In genomic region chr17:18318771-18319450, GRCh38 we compare ENCODE assay signal across 9 cellular contexts. TPM values are rescaled to one million over a fixed set of nuclear protein-coding genes. Genes with fewer than 3 reads are reported as not detected.
DNase-seq lines count a peak whose midpoint lies in the region; ATAC-seq, FAIRE-seq and TF ChIP-seq lines count a peak whose summit lies in the region.
"Had no signal": no experiment of that assay in that cellular context is flagged by ENCODE, and none has a peak within 500 bp of the region (broad histone marks: within the 10 kb centered on the region; RNA-seq: fewer than 3 reads in every experiment).

No MANE protein-coding gene starts in this region.

- H3K4me1 ChIP-seq in GM12878 (ENCODE audit: control insufficient read depth, insufficient read depth, low read length) (peaks cover 22% of the 10 kb centered on the region), neural progenitor cell (peaks cover 6% of the 10 kb centered on the region)

- no peak for FAIRE-seq in GM12878 (lab: Jason Lieb, UNC)

- TF ChIP-seq RAD21 in GM12878 (IDR thresholded peaks at IDR 0.05; ENCODE audit: insufficient read depth, low read depth, low read length) = no peak

- H3K36me3 ChIP-seq in GM12878 (ENCODE audit: control insufficient read depth in 2 of 2, insufficient read depth in 2 of 2, low read length in 1 of 2) (peaks cover 2 to 9% of the 10 kb centered on the region in 2 experiments; a peak in 2 of 4 replicates), neural progenitor cell (no peaks in the 10 kb centered on the region)

- H3K9me3 ChIP-seq in GM12878 (replicated peaks; ENCODE audit: control insufficient read depth, insufficient read depth, low read length) = no peaks in the 10 kb centered on the region
- H3K9me3 ChIP-seq in neural progenitor cell (ENCODE audit: low read depth) = no peaks in the 10 kb centered on the region

- H4K20me1 ChIP-seq in GM12878 (ENCODE audit: control insufficient read depth, insufficient read depth) = peaks cover 8% of the 10 kb centered on the region; the same call in 1 of the 2 replicates
- peaks cover 28% of the 10 kb centered on the region for H4K20me1 ChIP-seq in neural progenitor cell (ENCODE audit: low read depth)

- intact Hi-C loops in GM12878 (cut with micrococcal nuclease; ENCODE audit: unreplicated experiment) = loop anchor here (5.0 kb wide), 1 partner anchor 137 kb away; the partner anchor contains the start of gene ALKBH5

- H3K79me2 ChIP-seq in GM12878 (ENCODE audit: control insufficient read depth, insufficient read depth, low read length) (peaks cover 48% of the 10 kb centered on the region), neural progenitor cell (ENCODE audit: low read depth) (peaks cover 54% of the 10 kb centered on the region)

- no peak for TF ChIP-seq EP300 in GM12878 (IDR thresholded peaks at IDR 0.05; ENCODE audit: borderline replicate concordance in 1 of 2, control insufficient read depth in 1 of 2, low read depth in 2 of 2, low read length in 2 of 2)

- H3K4me3 Mint-ChIP-seq in HFFc6 = peak overlapping the region; percentile 40
- peak overlapping the region; percentile 13 for H3K4me3 Mint-ChIP-seq in neural progenitor cell

- no peak for TF ChIP-seq POLR2A in GM12878 (IDR thresholded peaks at IDR 0.05; ENCODE audit: low read depth, low read length)

- ATAC-seq in GM12878 (no peak), HG03439 (IDR thresholded peaks at IDR 0.05; ENCODE audit: unreplicated experiment) (no peak)

- H3K36me3 Mint-ChIP-seq in HFFc6 (ENCODE audit: low read depth) (peaks cover 21% of the 10 kb centered on the region), neural progenitor cell (peaks cover 3% of the 10 kb centered on the region)

- peak overlapping the region; percentile 67 for H3K4me2 ChIP-seq in GM12878 (ENCODE audit: control insufficient read depth, insufficient read depth)
- no peak overlapping the region for H3K4me2 ChIP-seq in neural progenitor cell

- POLR2A ChIA-PET in GM12878 (lab: Charles Lee) = interaction anchor here (0.6 kb wide), 1 partner anchor 9 kb away, joined by 3 read pairs; no protein-coding TSS in a partner anchor

- peaks cover 6% of the 10 kb centered on the region for H3F3A ChIP-seq in neural progenitor cell (ENCODE audit: low read depth)

- 90% methylated on average over 18 of the region's 18 CpGs for WGBS in GM12878 (ENCODE audit: insufficient coverage, insufficient replicate concordance, low lambda C conversion rate, missing lambda C conversion rate)

- H2AFZ ChIP-seq in GM12878 (ENCODE audit: control insufficient read depth, low read depth, low read length) (no peak overlapping the region), neural progenitor cell (replicated peaks) (no peak overlapping the region)

- no peak overlapping the region for H3K9ac ChIP-seq in GM12878 (ENCODE audit: control insufficient read depth, insufficient read depth, low read length)
- peak overlapping the region; percentile 5 for H3K9ac ChIP-seq in neural progenitor cell

- H3K4me3 ChIP-seq in GM12878 = no peak overlapping the region; the same call in 1 of the 2 replicates
- no peak overlapping the region for H3K4me3 ChIP-seq in neural progenitor cell

- TF ChIP-seq CTCF in HFFc6 (IDR thresholded peaks at IDR 0.05) (no peak), GM12878 (IDR thresholded peaks at IDR 0.05 in 2 of 3, conservative IDR thresholded peaks at IDR 0.05 in 1 of 3; ENCODE audit: control insufficient read depth in 2 of 3, extremely low read depth in 1 of 3, insufficient read depth in 1 of 3, low read depth in 3 of 3, low read length in 3 of 3) (no peak), neural progenitor cell (IDR thresholded peaks at IDR 0.05) (no peak), GM10266 (IDR thresholded peaks at IDR 0.05; ENCODE audit: control insufficient read depth, insufficient read depth, low read depth, missing control alignments) (no peak), GM13976 (IDR thresholded peaks at IDR 0.05; ENCODE audit: borderline replicate concordance, control extremely low read depth, extremely low read depth, insufficient read depth, missing control alignments) (no peak)

- H3K27ac ChIP-seq in GM12878 (ENCODE audit: control insufficient read depth, insufficient read depth) (no peak overlapping the region), neural progenitor cell (no peak overlapping the region)

- BruUV-seq in GM12878 (replicated peaks; lab: Mats Ljungman, UMichigan) = no TSS peak

- RAD21 ChIA-PET in GM12878 (lab: Charles Lee; ENCODE audit: unreplicated experiment) = no interaction called here

- H3K27me3 Mint-ChIP-seq in HFFc6 (ENCODE audit: insufficient read depth) = no peaks in the 10 kb centered on the region; the same call in 1 of the 2 replicates
- peaks cover 3% of the 10 kb centered on the region for H3K27me3 Mint-ChIP-seq in neural progenitor cell (ENCODE audit: insufficient read depth, low read depth)

- SMC1A ChIA-PET in GM12878 (lab: Charles Lee; ENCODE audit: uncharacterized antibody, unreplicated experiment) = interaction anchor here (0.9 kb wide), 1 partner anchor 9 kb away, joined by 3 read pairs; no protein-coding TSS in a partner anchor

- H3K4me1 Mint-ChIP-seq in HFFc6 (ENCODE audit: low read depth) (peaks cover 49% of the 10 kb centered on the region), neural progenitor cell (peaks cover 28% of the 10 kb centered on the region)

- CTCF ChIA-PET in GM12878 (lab: Yijun Ruan, JAX) = no interaction called here

- H3K27me3 ChIP-seq in GM12878 (replicated peaks in 1 of 2; ENCODE audit: control insufficient read depth in 2 of 2, insufficient read depth in 2 of 2, low read length in 1 of 2) (no peaks in the 10 kb centered on the region), neural progenitor cell (no peaks in the 10 kb centered on the region)

- no peaks in the 10 kb centered on the region for H3K9me3 Mint-ChIP-seq in HFFc6
- no peaks in the 10 kb centered on the region for H3K9me3 Mint-ChIP-seq in neural progenitor cell

- DNase-seq in HFFc6 (no peak), GM12878 (ENCODE audit: low read depth, low spot score) (no peak), neural progenitor cell (ENCODE audit: low spot score) (no peak), GM10266 (ENCODE audit: extremely low spot score) (no peak), GM13976 (ENCODE audit: low spot score) (no peak)
- DNase-seq: activated T-cell treated with anti-CD3 and anti-CD28 coated beads, Interleukin-2, amount 50 U/mL, for 48 hours; NCI-H345; trophoblast cell had no signal

- in situ Hi-C loops in GM12878 (cut with MboI) (no loop called here), GM13976 (cut with MboI; ENCODE audit: low sequenced_read_pairs, unreplicated experiment) (no loop called here)

- H3K27ac Mint-ChIP-seq in HFFc6 (peak overlapping the region; percentile 16; the same call in 1 of the 2 replicates), neural progenitor cell (no peak overlapping the region)

RNA-seq across cellular contexts. Expression of gene SMCR8, which starts 3.8 kb away (rescaled TPM):
- total RNA-seq in HFFc6 (2021; fragmentation: NEBNext Ultra II Directional; extraction: Animal tissue kit (Norgen Biotek cat#: 25700)) = 10 to 100 TPM; 13.9 to 16.9 (median 15.5) TPM
- total RNA-seq in GM12878 (2013; cell fraction: nucleolus; rRNA removed) = 18.5 and 19.9 TPM in 2 replicates
- 10.4 and 11.6 TPM in 2 replicates for total RNA-seq in GM12878 (2014; rRNA removed)
- total RNA-seq in GM12878 (2014; rRNA removed; fragmentation: Illumina TruSeq; extraction: Trizol) = 9.6 and 10.9 TPM in 2 replicates
- 14.6 and 16.4 TPM in 2 replicates for total RNA-seq in GM12878 (2021)
- 7.6 TPM for polyA plus RNA-seq in GM12878 (2011; ENCODE audit: low read depth)
- polyA plus RNA-seq in GM12878 (2011; rRNA removed) = 5.3 and 6.4 TPM in 2 replicates
- polyA plus RNA-seq in GM12878 (2011; cell fraction: cytosol; rRNA removed) = 7.0 and 7.7 TPM in 2 replicates
- 8.9 and 10.0 TPM in 2 replicates for polyA plus RNA-seq in GM12878 (2011; cell fraction: nucleus; rRNA removed)
- 10.2 and 10.3 TPM in 2 replicates for polyA plus RNA-seq in GM12878 (2012)
- polyA plus RNA-seq in GM12878 (2014; fragmentation: Illumina TruSeq; extraction: Trizol) = 12.1 and 13.4 TPM in 2 replicates
- polyA plus RNA-seq in GM12878 (2014; fragmentation: Nextera tagmentation; extraction: Ambion mirVana) = under 1 TPM; 0.52 to 0.77 TPM
- 9.7 and 9.9 TPM in 2 replicates for polyA plus RNA-seq in GM12878 (2014; rRNA removed)
- polyA plus RNA-seq in GM12878 (2016; fragmentation: Nextera tagmentation; extraction: Ambion mirVana) = 1 to 10 TPM; 4.5 to 4.7 TPM
- 10.2 and 14.8 TPM in 2 replicates for polyA minus RNA-seq in GM12878 (2011; rRNA and poly(A)+ RNA removed)
- 5.1 TPM in 2 replicates for polyA minus RNA-seq in GM12878 (2011; cell fraction: cytosol; rRNA and poly(A)+ RNA removed)
- 8.0 and 12.5 TPM in 2 replicates for polyA minus RNA-seq in GM12878 (2011; cell fraction: nucleus; rRNA and poly(A)+ RNA removed)
- total RNA-seq in neural progenitor cell (ENCODE audit: low replicate concordance) = 8.9 and 11.9 TPM in 2 replicates

RNA-seq across cellular contexts. Expression of gene TOP3A, which starts 4.1 kb away (rescaled TPM):
- total RNA-seq in HFFc6 (2021; fragmentation: NEBNext Ultra II Directional; extraction: Animal tissue kit (Norgen Biotek cat#: 25700)) = 10 to 100 TPM; 23.0 to 26.4 (median 24.0) TPM
- 164 and 173 TPM in 2 replicates for total RNA-seq in GM12878 (2013; cell fraction: nucleolus; rRNA removed)
- 32.8 and 39.5 TPM in 2 replicates for total RNA-seq in GM12878 (2014; rRNA removed)
- total RNA-seq in GM12878 (2014; rRNA removed; fragmentation: Illumina TruSeq; extraction: Trizol) = 31.3 and 33.6 TPM in 2 replicates
- total RNA-seq in GM12878 (2021) = 50.0 and 51.9 TPM in 2 replicates
- 21.7 TPM for polyA plus RNA-seq in GM12878 (2011; ENCODE audit: low read depth)
- 21.6 and 25.3 TPM in 2 replicates for polyA plus RNA-seq in GM12878 (2011; rRNA removed)
- 19.3 and 20.7 TPM in 2 replicates for polyA plus RNA-seq in GM12878 (2011; cell fraction: cytosol; rRNA removed)
- 38.3 and 45.7 TPM in 2 replicates for polyA plus RNA-seq in GM12878 (2011; cell fraction: nucleus; rRNA removed)
- 21.7 and 22.5 TPM in 2 replicates for polyA plus RNA-seq in GM12878 (2012)
- polyA plus RNA-seq in GM12878 (2014; fragmentation: Illumina TruSeq; extraction: Trizol) = 22.8 and 30.8 TPM in 2 replicates
- polyA plus RNA-seq in GM12878 (2014; fragmentation: Nextera tagmentation; extraction: Ambion mirVana) = 10 to 100 TPM in 1 of 2 experiments, 1 to 10 TPM in 1; 4.2 to 11.5 TPM
- 30.0 and 30.2 TPM in 2 replicates for polyA plus RNA-seq in GM12878 (2014; rRNA removed)
- 10 to 100 TPM; 35.3 to 39.4 TPM for polyA plus RNA-seq in GM12878 (2016; fragmentation: Nextera tagmentation; extraction: Ambion mirVana)
- 46.9 and 51.2 TPM in 2 replicates for polyA minus RNA-seq in GM12878 (2011; rRNA and poly(A)+ RNA removed)
- 11.1 and 19.5 TPM in 2 replicates for polyA minus RNA-seq in GM12878 (2011; cell fraction: cytosol; rRNA and poly(A)+ RNA removed)
- 39.4 and 60.5 TPM in 2 replicates for polyA minus RNA-seq in GM12878 (2011; cell fraction: nucleus; rRNA and poly(A)+ RNA removed)
- 49.2 and 67.8 TPM in 2 replicates for total RNA-seq in neural progenitor cell (ENCODE audit: low replicate concordance)

RNA-seq across cellular contexts. Expression of gene SHMT1, which starts 44.4 kb away (rescaled TPM):
- total RNA-seq in HFFc6 (2021; fragmentation: NEBNext Ultra II Directional; extraction: Animal tissue kit (Norgen Biotek cat#: 25700)) = 10 to 100 TPM in 5 of 6 experiments, 1 to 10 TPM in 1; 7.9 to 18.5 (median 16.2) TPM
- 29.6 and 32.0 TPM in 2 replicates for total RNA-seq in GM12878 (2013; cell fraction: nucleolus; rRNA removed)
- total RNA-seq in GM12878 (2014; rRNA removed) (36.6 and 38.8 TPM in 2 replicates), GM12878 (2014; rRNA removed; fragmentation: Illumina TruSeq; extraction: Trizol) (23.5 and 27.2 TPM in 2 replicates), GM12878 (2021) (34.9 and 38.0 TPM in 2 replicates), neural progenitor cell (ENCODE audit: low replicate concordance) (26.3 and 38.5 TPM in 2 replicates)
- polyA plus RNA-seq in GM12878 (2011; ENCODE audit: low read depth) = 10.1 TPM
- polyA plus RNA-seq in GM12878 (2011; rRNA removed) (14.6 and 21.7 TPM in 2 replicates), GM12878 (2014; fragmentation: Illumina TruSeq; extraction: Trizol) (21.9 and 31.3 TPM in 2 replicates), GM12878 (2014; fragmentation: Nextera tagmentation; extraction: Ambion mirVana) (1 to 10 TPM; 5.2 to 7.5 TPM), GM12878 (2014; rRNA removed) (38.0 and 39.6 TPM in 2 replicates), GM12878 (2016; fragmentation: Nextera tagmentation; extraction: Ambion mirVana) (10 to 100 TPM; 59.7 to 60.1 TPM)
- polyA plus RNA-seq in GM12878 (2011; cell fraction: cytosol; rRNA removed) = 26.3 and 29.8 TPM in 2 replicates
- 27.3 and 41.9 TPM in 2 replicates for polyA plus RNA-seq in GM12878 (2011; cell fraction: nucleus; rRNA removed)
- 16.7 and 18.9 TPM in 2 replicates for polyA plus RNA-seq in GM12878 (2012)
- 16.3 and 23.0 TPM in 2 replicates for polyA minus RNA-seq in GM12878 (2011; rRNA and poly(A)+ RNA removed)
- 10.0 and 12.3 TPM in 2 replicates for polyA minus RNA-seq in GM12878 (2011; cell fraction: cytosol; rRNA and poly(A)+ RNA removed)
- 9.3 and 23.3 TPM in 2 replicates for polyA minus RNA-seq in GM12878 (2011; cell fraction: nucleus; rRNA and poly(A)+ RNA removed)

RNA-seq across cellular contexts. Expression of gene MIEF2, which starts 58.4 kb away (rescaled TPM):
- total RNA-seq in HFFc6 (2021; fragmentation: NEBNext Ultra II Directional; extraction: Animal tissue kit (Norgen Biotek cat#: 25700)) = 10 to 100 TPM; 13.3 to 19.9 (median 16.6) TPM
- 27.7 and 31.4 TPM in 2 replicates for total RNA-seq in GM12878 (2013; cell fraction: nucleolus; rRNA removed)
- total RNA-seq in GM12878 (2014; rRNA removed) (6.6 and 7.3 TPM in 2 replicates), GM12878 (2014; rRNA removed; fragmentation: Illumina TruSeq; extraction: Trizol) (1.6 and 1.7 TPM in 2 replicates), GM12878 (2021) (8.3 and 8.4 TPM in 2 replicates), neural progenitor cell (ENCODE audit: low replicate concordance) (8.1 and 23.2 TPM in 2 replicates)
- 1.2 TPM for polyA plus RNA-seq in GM12878 (2011; ENCODE audit: low read depth)
- polyA plus RNA-seq in GM12878 (2011; rRNA removed) (2.3 and 3.9 TPM in 2 replicates), GM12878 (2014; fragmentation: Illumina TruSeq; extraction: Trizol) (0.35 and 1.4 TPM in 2 replicates), GM12878 (2014; fragmentation: Nextera tagmentation; extraction: Ambion mirVana) (under 1 TPM; 0.16 to 0.42 TPM), GM12878 (2014; rRNA removed) (4.2 and 6.1 TPM in 2 replicates), GM12878 (2016; fragmentation: Nextera tagmentation; extraction: Ambion mirVana) (1 to 10 TPM; 7.1 to 9.2 TPM)
- 9.7 and 10.0 TPM in 2 replicates for polyA plus RNA-seq in GM12878 (2011; cell fraction: cytosol; rRNA removed)
- 24.2 and 29.4 TPM in 2 replicates for polyA plus RNA-seq in GM12878 (2011; cell fraction: nucleus; rRNA removed)
- polyA plus RNA-seq in GM12878 (2012) = 6.0 and 9.4 TPM in 2 replicates
- polyA minus RNA-seq in GM12878 (2011; rRNA and poly(A)+ RNA removed) = 7.0 and 15.9 TPM in 2 replicates
- polyA minus RNA-seq in GM12878 (2011; cell fraction: cytosol; rRNA and poly(A)+ RNA removed) = 3.1 and 3.6 TPM in 2 replicates
- polyA minus RNA-seq in GM12878 (2011; cell fraction: nucleus; rRNA and poly(A)+ RNA removed) = 15.2 and 20.4 TPM in 2 replicates

RNA-seq across cellular contexts. Expression of gene EVPLL, which starts 58.7 kb away (rescaled TPM):
- total RNA-seq in HFFc6 (2021; fragmentation: NEBNext Ultra II Directional; extraction: Animal tissue kit (Norgen Biotek cat#: 25700)) = not detected
- not detected in 2 replicates for total RNA-seq in GM12878 (2013; cell fraction: nucleolus; rRNA removed)
- not detected in 2 replicates for total RNA-seq in GM12878 (2014; rRNA removed)
- total RNA-seq in GM12878 (2014; rRNA removed; fragmentation: Illumina TruSeq; extraction: Trizol) = not detected in 2 replicates
- not detected in 2 replicates for total RNA-seq in GM12878 (2021)
- not detected for polyA plus RNA-seq in GM12878 (2011; ENCODE audit: low read depth)
- polyA plus RNA-seq in GM12878 (2011; rRNA removed) = not detected in 2 replicates
- polyA plus RNA-seq in GM12878 (2011; cell fraction: cytosol; rRNA removed) = not detected in 2 replicates
- polyA plus RNA-seq in GM12878 (2011; cell fraction: nucleus; rRNA removed) = not detected in 2 replicates
- polyA plus RNA-seq in GM12878 (2012) = not detected in 2 replicates
- polyA plus RNA-seq in GM12878 (2014; fragmentation: Illumina TruSeq; extraction: Trizol) = not detected in 2 replicates
- polyA plus RNA-seq in GM12878 (2014; fragmentation: Nextera tagmentation; extraction: Ambion mirVana) = not detected
- polyA plus RNA-seq in GM12878 (2014; rRNA removed) = not detected in 2 replicates
- not detected for polyA plus RNA-seq in GM12878 (2016; fragmentation: Nextera tagmentation; extraction: Ambion mirVana)
- not detected in 2 replicates for polyA minus RNA-seq in GM12878 (2011; rRNA and poly(A)+ RNA removed)
- not detected in 2 replicates for polyA minus RNA-seq in GM12878 (2011; cell fraction: cytosol; rRNA and poly(A)+ RNA removed)
- not detected in 2 replicates for polyA minus RNA-seq in GM12878 (2011; cell fraction: nucleus; rRNA and poly(A)+ RNA removed)
- not detected in 2 replicates for total RNA-seq in neural progenitor cell (ENCODE audit: low replicate concordance)
